Comparison of ENCODE assay signal across 30 cellular contexts in the genomic region with DNA sequence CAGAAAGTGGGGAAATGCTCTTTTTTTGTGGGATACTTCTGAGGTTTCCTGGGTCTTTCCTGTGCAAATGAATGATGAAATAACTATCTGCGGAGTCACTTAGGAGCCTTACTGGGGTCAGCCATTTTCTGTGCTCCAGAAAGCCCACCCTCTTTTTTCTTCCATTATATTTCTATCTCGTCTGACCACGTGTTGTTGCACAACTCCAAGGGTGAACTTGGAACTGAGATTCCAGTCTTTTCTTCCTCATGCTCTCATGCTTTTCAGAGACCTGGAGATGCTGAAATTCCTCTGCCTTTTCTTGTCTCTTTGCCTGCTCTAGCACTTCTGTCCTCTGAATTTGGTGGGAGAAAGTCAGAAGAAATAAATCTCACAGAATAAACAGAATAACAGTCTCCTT. TPM values are rescaled to one million over a fixed set of nuclear protein-coding genes. Genes with fewer than 3 reads are reported as not detected.
"Had no signal": no experiment of that assay in that cellular context is flagged by ENCODE, and none has a peak within 500 bp of the region (broad histone marks: within the 10 kb centered on the region; RNA-seq: fewer than 3 reads in every experiment).

No MANE protein-coding gene starts in this region.

- H3K9me3 ChIP-seq: heart right ventricle, left lung, ovary, prostate gland, sigmoid colon, stomach, testis, thyroid gland, transverse colon, uterus had no signal

- H3K27me3 ChIP-seq: left lung, ovary, sigmoid colon, stomach, testis, thyroid gland, transverse colon, uterus had no signal

- ATAC-seq: left lung; natural killer cell; right cardiac atrium; stimulated activated naive B cell treated with anti-CD40 and anti-IgM and Interleukin-4, amounts not matched to agents 10 μg/mL and 1 μg/mL and 100 μg/mL, for 72 hours; stimulated activated naive CD8-positive, alpha-beta T cell treated with anti-CD3 and anti-CD28 coated beads, Interleukin-15, Interleukin-2, amounts not matched to agents 100 U/mL and 50 U/mL, for 24 hours had no signal

- FAIRE-seq: islet of Langerhans, kidney, small intestine had no signal

- H3K4me3 ChIP-seq: heart right ventricle, left lung, lung, ovary, prostate gland, sigmoid colon, stomach, testis, thyroid gland, transverse colon, uterus had no signal

- H3K27ac ChIP-seq: heart right ventricle, left lung, ovary, prostate gland, sigmoid colon, stomach, testis, thyroid gland, transverse colon, uterus had no signal

- H3K36me3 ChIP-seq: heart right ventricle, left lung, ovary, prostate gland, sigmoid colon, stomach, thyroid gland, transverse colon, uterus had no signal

- DNase-seq: hippocampal formation; immature natural killer cell; kidney; left colon; left lung; naive B cell; natural killer cell; nephron progenitor cell; ovary; right cardiac atrium; sigmoid colon; small intestine; stimulated activated CD4-positive, alpha-beta T cell treated with anti-CD3 and anti-CD28 coated beads, Interleukin-2, amount 100 ng/mL, for 24 hours; stimulated activated CD4-positive, alpha-beta T cell treated with anti-CD3 and anti-CD28 coated beads, Interleukin-4, amount 100 ng/mL, for 1 hour; stimulated activated naive B cell treated with anti-CD40 and anti-IgM and Interleukin-4, amounts not matched to agents 10 μg/mL and 1 μg/mL and 100 μg/mL, for 72 hours; stimulated activated naive CD8-positive, alpha-beta T cell treated with anti-CD3 and anti-CD28 coated beads, Interleukin-15, Interleukin-2, amounts not matched to agents 100 U/mL and 50 U/mL, for 24 hours; stomach; testis; thyroid gland; transverse colon; uterus had no signal

- H3K4me1 ChIP-seq: prostate gland, sigmoid colon, testis, thyroid gland, uterus had no signal

RNA-seq across cellular contexts. Expression of a gene that starts 4.8 kb away (rescaled TPM):
- total RNA-seq: heart right ventricle, kidney, left colon, left lung, lower leg skin, lung, mesothelial cell of epicardium, mononuclear cell, natural killer cell, omental fat pad, ovary, prostate gland, right cardiac atrium, sigmoid colon, stomach, testis, thyroid gland, transverse colon, ureter, uterus had no signal
- polyA plus RNA-seq: heart right ventricle, immature natural killer cell, lung, ovary, right cardiac atrium, sigmoid colon, small intestine, stomach had no signal

RNA-seq across cellular contexts. Expression of a gene that starts 44.5 kb away (rescaled TPM):
- total RNA-seq: heart right ventricle, kidney, left colon, left lung, lung, mesothelial cell of epicardium, mononuclear cell, natural killer cell, ovary, prostate gland, right cardiac atrium, sigmoid colon, stomach, testis, thyroid gland, transverse colon, ureter, uterus had no signal
- polyA plus RNA-seq: heart right ventricle, immature natural killer cell, lung, ovary, right cardiac atrium, sigmoid colon, small intestine, stomach had no signal

RNA-seq across cellular contexts. Expression of a gene that starts 47.2 kb away (rescaled TPM):
- total RNA-seq: heart right ventricle, kidney, left colon, left lung, lung, mesothelial cell of epicardium, mononuclear cell, natural killer cell, omental fat pad, ovary, prostate gland, right cardiac atrium, sigmoid colon, stomach, testis, thyroid gland, transverse colon, ureter, uterus had no signal
- polyA plus RNA-seq: heart right ventricle, immature natural killer cell, lung, ovary, right cardiac atrium, sigmoid colon, small intestine, stomach had no signal

RNA-seq across cellular contexts. Expression of a gene that starts 56.0 kb away (rescaled TPM):
- total RNA-seq: mononuclear cell, natural killer cell had no signal
- polyA plus RNA-seq: immature natural killer cell had no signal
